In the genomic region with DNA sequence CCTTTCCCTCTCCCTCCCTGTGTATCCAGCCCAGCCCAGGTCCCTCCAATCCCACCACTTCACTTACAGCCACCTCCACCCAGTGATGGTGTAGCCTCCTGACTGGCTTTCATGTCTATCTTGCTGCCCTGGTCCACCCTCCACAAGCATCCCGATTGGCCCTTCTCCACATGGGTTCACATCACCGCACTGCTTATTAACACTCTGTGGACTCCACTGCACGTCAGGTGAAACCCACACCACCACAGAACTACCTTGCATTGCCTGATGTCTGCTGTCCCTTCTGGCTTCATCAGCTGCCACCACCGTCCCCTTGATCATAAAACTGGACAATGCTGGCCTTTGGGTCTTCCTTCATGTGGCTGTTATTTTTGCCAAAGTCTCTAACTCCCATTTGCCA, we compare ENCODE assay signal across 18 cellular contexts.
DNase-seq lines count a peak whose midpoint lies in the region; ATAC-seq and TF ChIP-seq lines count a peak whose summit lies in the region.
"Had no signal": no experiment of that assay in that cellular context is flagged by ENCODE, and none has a peak within 500 bp of the region (broad histone marks: within the 10 kb centered on the region; RNA-seq: fewer than 3 reads in every experiment).

No MANE protein-coding gene starts in this region.

- H3K36me3 Mint-ChIP-seq in stimulated activated naive B cell treated with anti-CD40 and anti-IgM and Interleukin-4, amounts not matched to agents 10 μg/mL and 1 μg/mL and 100 μg/mL, for 72 hours: peaks cover 4 to 10% of the 10 kb centered on the region in 2 donors

- ATAC-seq in GM18868 (IDR thresholded peaks at IDR 0.05; ENCODE audit: unreplicated experiment): peak; percentile 19
- ATAC-seq in stimulated activated naive B cell treated with anti-CD40 and anti-IgM and Interleukin-4, amounts not matched to agents 10 μg/mL and 1 μg/mL and 100 μg/mL, for 72 hours (replicated peaks): peak; percentile 58 to 72
- ATAC-seq: GM12878 had no signal

- no peaks in the 10 kb centered on the region for H3K9me3 ChIP-seq in BE2C
- H3K9me3 ChIP-seq: Caco-2, thyroid gland had no signal

- H3K9me3 Mint-ChIP-seq in stimulated activated naive B cell treated with anti-CD40 and anti-IgM and Interleukin-4, amounts not matched to agents 10 μg/mL and 1 μg/mL and 100 μg/mL, for 72 hours: peaks cover 10% of the 10 kb centered on the region in 2 donors

- DNase-seq in NCI-H146 (lab: John Stamatoyannopoulos, UW) (peak; percentile 94), dorsolateral prefrontal cortex (no peak), BE2C (no peak), hypothalamus (lab: John Stamatoyannopoulos, UW) (no peak)
- no peak for DNase-seq in stimulated activated naive B cell treated with anti-CD40 and anti-IgM and Interleukin-4, amounts not matched to agents 10 μg/mL and 1 μg/mL and 100 μg/mL, for 72 hours
- no peak for DNase-seq in activated effector memory CD4-positive, alpha-beta T cell treated with anti-CD3 and anti-CD28 coated beads, Interleukin-2, amount 50 U/mL, for 16 hours
- DNase-seq: activated CD4-positive, alpha-beta T cell treated with anti-CD3 and anti-CD28 coated beads, Interleukin-2, amount 50 U/mL, for 4 hours; activated gamma-delta T cell; Caco-2; DND-41; naive thymus-derived CD4-positive, alpha-beta T cell; T-helper 2 cell had no signal

- peak overlapping the region; percentile 65 for H3K27ac Mint-ChIP-seq in stimulated activated naive B cell treated with anti-CD40 and anti-IgM and Interleukin-4, amounts not matched to agents 10 μg/mL and 1 μg/mL and 100 μg/mL, for 72 hours
- H3K27ac Mint-ChIP-seq: HFFc6 had no signal

- peak overlapping the region in 56 of 59 donors; percentile 9 to 88 (median 72) for H3K27ac ChIP-seq in dorsolateral prefrontal cortex
- H3K27ac ChIP-seq: parathyroid adenoma, SK-N-MC, thyroid gland had no signal

- H3K27me3 Mint-ChIP-seq in stimulated activated naive B cell treated with anti-CD40 and anti-IgM and Interleukin-4, amounts not matched to agents 10 μg/mL and 1 μg/mL and 100 μg/mL, for 72 hours: peaks cover 6 to 7% of the 10 kb centered on the region in 2 donors

- no peaks in the 10 kb centered on the region for H3K36me3 ChIP-seq in BE2C
- H3K36me3 ChIP-seq: thyroid gland had no signal

- no peaks in the 10 kb centered on the region for H3K4me1 ChIP-seq in BE2C
- H3K4me1 ChIP-seq: Caco-2, parathyroid adenoma, thyroid gland had no signal

- intact Hi-C loops in dorsolateral prefrontal cortex (cut with DNase I): loop anchor here in 1 of 2 donors (10.0 kb wide), 2 partner anchors 132 to 272 kb away; no protein-coding TSS in a partner anchor

- H3K4me3 Mint-ChIP-seq in stimulated activated naive B cell treated with anti-CD40 and anti-IgM and Interleukin-4, amounts not matched to agents 10 μg/mL and 1 μg/mL and 100 μg/mL, for 72 hours: peak overlapping the region in 1 of 2 donors; percentile 0
- H3K4me3 Mint-ChIP-seq: HFFc6; naive thymus-derived CD4-positive, alpha-beta T cell had no signal

- TF ChIP-seq CTCF in dorsolateral prefrontal cortex (IDR thresholded peaks at IDR 0.05 in 54 of 56, conservative IDR thresholded peaks at IDR 0.05 in 2 of 56; ENCODE audit: low read depth in 1 of 56, partially characterized antibody in 56 of 56) (no peak), BE2C (IDR thresholded peaks at IDR 0.05; ENCODE audit: low read depth, low read length) (no peak)

- peaks cover 13 to 14% of the 10 kb centered on the region in 2 donors for H3K4me1 Mint-ChIP-seq in stimulated activated naive B cell treated with anti-CD40 and anti-IgM and Interleukin-4, amounts not matched to agents 10 μg/mL and 1 μg/mL and 100 μg/mL, for 72 hours
- H3K4me1 Mint-ChIP-seq: naive thymus-derived CD4-positive, alpha-beta T cell had no signal

- no peaks in the 10 kb centered on the region for H3K27me3 ChIP-seq in dorsolateral prefrontal cortex
- H3K27me3 ChIP-seq in BE2C: no peaks in the 10 kb centered on the region
- H3K27me3 ChIP-seq: thyroid gland had no signal

- H3K4me3 ChIP-seq in dorsolateral prefrontal cortex (peak overlapping the region in 18 of 59 donors; percentile 5 to 57 (median 26)), BE2C (ENCODE audit: low read depth, low read length) (no peak overlapping the region)
- H3K4me3 ChIP-seq: GM12878, SK-N-MC, thyroid gland had no signal
